8 cellular contexts compared by ENCODE assay signal in genomic region chr1:35030338-35031102, GRCh38. TPM values are rescaled to one million over a fixed set of nuclear protein-coding genes. Genes with fewer than 3 reads are reported as not detected.
DNase-seq lines count a peak whose midpoint lies in the region; ATAC-seq, FAIRE-seq and TF ChIP-seq lines count a peak whose summit lies in the region.

No MANE protein-coding gene starts in this region.

- ATAC-seq in HG03135 (IDR thresholded peaks at IDR 0.05; ENCODE audit: unreplicated experiment) (peak; percentile 12), GM18519 (IDR thresholded peaks at IDR 0.05; ENCODE audit: low FRiP score, unreplicated experiment) (no peak)
- no peak for ATAC-seq in activated naive CD8-positive, alpha-beta T cell treated with anti-CD3 and anti-CD28 coated beads, Interleukin-2, amount 10 ng/mL, durations not matched to agents 7 days and 5 days (ENCODE audit: low read depth)

- H3K4me1 Mint-ChIP-seq in activated naive CD8-positive, alpha-beta T cell treated with anti-CD3 and anti-CD28 coated beads, Interleukin-2, amount 10 ng/mL, durations not matched to agents 7 days and 5 days, result peaks cover 17% of the 10 kb centered on the region

- H3K27me3 ChIP-seq in ACC112 (ENCODE audit: insufficient read depth, low read length) (no peaks in the 10 kb centered on the region), keratinocyte (ENCODE audit: control insufficient read depth, extremely low read depth, insufficient read depth, low read length) (no peaks in the 10 kb centered on the region)

- no peak for FAIRE-seq in keratinocyte (lab: Jason Lieb, UNC)

- H2AFZ ChIP-seq in ACC112 (ENCODE audit: low read length, unreplicated experiment), result peak overlapping the region; percentile 79
- peak overlapping the region; percentile 99 for H2AFZ ChIP-seq in keratinocyte (ENCODE audit: control insufficient read depth, low read length)

- H3K9me3 Mint-ChIP-seq in activated naive CD8-positive, alpha-beta T cell treated with anti-CD3 and anti-CD28 coated beads, Interleukin-2, amount 10 ng/mL, durations not matched to agents 7 days and 5 days, result peaks cover 5% of the 10 kb centered on the region

- H3K9me3 ChIP-seq in keratinocyte (ENCODE audit: control insufficient read depth, low read depth, low read length), result no peaks in the 10 kb centered on the region

- DNase-seq in activated naive CD8-positive, alpha-beta T cell treated with anti-CD3 and anti-CD28 coated beads, Interleukin-2, amount 10 ng/mL, durations not matched to agents 7 days and 5 days, result no peak
- DNase-seq in keratinocyte (ENCODE audit: low read depth, low spot score) (no peak), substantia nigra (lab: John Stamatoyannopoulos, UW) (no peak), GM19238 (ENCODE audit: insufficient read length, low spot score) (no peak), NCI-H146 treated with DMSO at 0.1 percent for 48 hours (lab: John Stamatoyannopoulos, UW; ENCODE audit: unreplicated experiment) (no peak)

- dilution Hi-C loops in keratinocyte (cut with MboI; ENCODE audit: extremely low pct_ligation_motif_present, low sequenced_read_pairs), result no loop called here

- H3K27ac Mint-ChIP-seq in activated naive CD8-positive, alpha-beta T cell treated with anti-CD3 and anti-CD28 coated beads, Interleukin-2, amount 10 ng/mL, durations not matched to agents 7 days and 5 days, result peak overlapping the region; percentile 90

- H3K79me2 ChIP-seq in ACC112 (ENCODE audit: control insufficient read depth, insufficient read depth, low read length, unreplicated experiment) (peaks cover 29% of the 10 kb centered on the region), keratinocyte (ENCODE audit: control insufficient read depth, insufficient read depth, low read length) (peaks cover 12% of the 10 kb centered on the region)

- H3K4me1 ChIP-seq in ACC112 (ENCODE audit: control insufficient read depth, insufficient read depth, low read length, unreplicated experiment) (peaks cover 9% of the 10 kb centered on the region), keratinocyte (ENCODE audit: control insufficient read depth, extremely low read depth, insufficient read depth, low read length) (peaks cover 6% of the 10 kb centered on the region)

- peaks cover 27% of the 10 kb centered on the region for H3K36me3 Mint-ChIP-seq in activated naive CD8-positive, alpha-beta T cell treated with anti-CD3 and anti-CD28 coated beads, Interleukin-2, amount 10 ng/mL, durations not matched to agents 7 days and 5 days

- peak overlapping the region; percentile 85 for H3K27ac ChIP-seq in ACC112 (ENCODE audit: low read depth, low read length)
- H3K27ac ChIP-seq in keratinocyte (ENCODE audit: control insufficient read depth, insufficient read depth, low read length), result peak overlapping the region; percentile 98
- H3K27ac ChIP-seq in substantia nigra (ENCODE audit: low read depth, low read length, poor library complexity, severe bottlenecking), result peak overlapping the region; percentile 95

- no peaks in the 10 kb centered on the region for H4K20me1 ChIP-seq in keratinocyte (ENCODE audit: control insufficient read depth, extremely low read depth, insufficient read depth, low read length)

- H3K27me3 Mint-ChIP-seq in activated naive CD8-positive, alpha-beta T cell treated with anti-CD3 and anti-CD28 coated beads, Interleukin-2, amount 10 ng/mL, durations not matched to agents 7 days and 5 days, result no peaks in the 10 kb centered on the region

- POLR2A ChIA-PET in activated naive CD8-positive, alpha-beta T cell treated with anti-CD3 and anti-CD28 coated beads, Interleukin-2, amount 10 ng/mL, durations not matched to agents 7 days and 5 days (lab: Charles Lee), result interaction anchor here (0.7 to 2.7 kb wide), 4 partner anchors 45 to 168 kb away, joined by 3 to 18 read pairs (median 4); partner anchors contain the start of genes SFPQ and TMEM35B

- H3K36me3 ChIP-seq in ACC112 (ENCODE audit: insufficient read depth, low read length) (0 out of 2 replicates have a peak, but pooled peaks cover 8% of the 10 kb centered on the region), keratinocyte (ENCODE audit: control insufficient read depth in 2 of 2, extremely low read depth in 1 of 2, insufficient read depth in 2 of 2, low read length in 2 of 2) (peaks cover 3% of the 10 kb centered on the region in 2 experiments)

- peak overlapping the region; percentile 99 for H3K4me3 Mint-ChIP-seq in activated naive CD8-positive, alpha-beta T cell treated with anti-CD3 and anti-CD28 coated beads, Interleukin-2, amount 10 ng/mL, durations not matched to agents 7 days and 5 days

- H3K9ac ChIP-seq in keratinocyte (ENCODE audit: control insufficient read depth, extremely low read depth, insufficient read depth, low read length), result peak overlapping the region; percentile 94

- TF ChIP-seq CTCF in keratinocyte (optimal IDR thresholded peaks at IDR 0.05 in 1 of 3, IDR thresholded peaks at IDR 0.05 in 1 of 3, conservative IDR thresholded peaks at IDR 0.05 in 1 of 3; ENCODE audit: extremely low read depth in 1 of 3, insufficient read depth in 2 of 3, low read length in 3 of 3), result no peak

- no peaks in the 10 kb centered on the region for H3K9me1 ChIP-seq in keratinocyte (ENCODE audit: control insufficient read depth, extremely low read depth, insufficient read depth, low read length)

- H3K4me2 ChIP-seq in keratinocyte (ENCODE audit: control insufficient read depth, extremely low read depth, insufficient read depth, low read depth, low read length), result peak overlapping the region; percentile 66

- H3K4me3 ChIP-seq in ACC112 (ENCODE audit: low read depth, low read length), result peak overlapping the region; percentile 94
- H3K4me3 ChIP-seq in keratinocyte (ENCODE audit: control insufficient read depth in 2 of 3, extremely low read depth in 1 of 3, insufficient read depth in 2 of 3, low read depth in 1 of 3, low read length in 3 of 3), result peak overlapping the region; percentile 73 to 99 (median 98)

RNA-seq across cellular contexts. Expression of gene ZMYM6, which starts 1.2 kb away (rescaled TPM):
- 10 to 100 TPM; 21.5 to 29.8 TPM for total RNA-seq in activated naive CD8-positive, alpha-beta T cell treated with anti-CD3 and anti-CD28 coated beads, Interleukin-2, amount 10 ng/mL, durations not matched to agents 7 days and 5 days
- 9.9 to 16.1 TPM (median 14.2 TPM) in 3 replicates for polyA plus RNA-seq in keratinocyte
- 8.0 TPM for polyA plus RNA-seq in keratinocyte (2011; ENCODE audit: low read depth)
- 5.8 and 12.4 TPM in 2 replicates for polyA plus RNA-seq in keratinocyte (2011; cell fraction: cytosol; rRNA removed)
- polyA plus RNA-seq in keratinocyte (2011; cell fraction: nucleus; rRNA removed), result 29.8 and 33.6 TPM in 2 replicates
- 7.9 and 8.0 TPM in 2 replicates for polyA plus RNA-seq in keratinocyte (2012; ENCODE audit: low replicate concordance)
- polyA minus RNA-seq in keratinocyte, result 13.9 to 17.0 TPM (median 14.0 TPM) in 3 replicates
- polyA minus RNA-seq in keratinocyte (2011; cell fraction: cytosol; rRNA and poly(A)+ RNA removed), result 12.7 TPM
- 18.8 and 25.3 TPM in 2 replicates for polyA minus RNA-seq in keratinocyte (2011; cell fraction: nucleus; rRNA and poly(A)+ RNA removed)

RNA-seq across cellular contexts. Expression of gene TMEM35B, which starts 45.4 kb away (rescaled TPM):
- total RNA-seq in activated naive CD8-positive, alpha-beta T cell treated with anti-CD3 and anti-CD28 coated beads, Interleukin-2, amount 10 ng/mL, durations not matched to agents 7 days and 5 days, result 10 to 100 TPM; 38.0 to 39.9 TPM
- polyA plus RNA-seq in keratinocyte, result 22.8 to 33.4 TPM (median 26.4 TPM) in 3 replicates
- not detected for polyA plus RNA-seq in keratinocyte (2011; ENCODE audit: low read depth)
- 18.6 and 31.5 TPM in 2 replicates for polyA plus RNA-seq in keratinocyte (2011; cell fraction: cytosol; rRNA removed)
- 25.2 TPM in 2 replicates for polyA plus RNA-seq in keratinocyte (2011; cell fraction: nucleus; rRNA removed)
- polyA plus RNA-seq in keratinocyte (2012; ENCODE audit: low replicate concordance), result 5.2 and 29.0 TPM in 2 replicates
- 14.6 to 16.8 TPM (median 15.2 TPM) in 3 replicates for polyA minus RNA-seq in keratinocyte
- polyA minus RNA-seq in keratinocyte (2011; cell fraction: cytosol; rRNA and poly(A)+ RNA removed), result 13.0 TPM
- 7.5 and 8.8 TPM in 2 replicates for polyA minus RNA-seq in keratinocyte (2011; cell fraction: nucleus; rRNA and poly(A)+ RNA removed)

RNA-seq across cellular contexts. Expression of gene ZMYM1, which starts 48.7 kb away (rescaled TPM):
- total RNA-seq in activated naive CD8-positive, alpha-beta T cell treated with anti-CD3 and anti-CD28 coated beads, Interleukin-2, amount 10 ng/mL, durations not matched to agents 7 days and 5 days, result 10 to 100 TPM; 21.3 to 25.9 TPM
- polyA plus RNA-seq in keratinocyte, result 12.0 to 21.2 TPM (median 19.4 TPM) in 3 replicates
- 5.8 TPM for polyA plus RNA-seq in keratinocyte (2011; ENCODE audit: low read depth)
- polyA plus RNA-seq in keratinocyte (2011; cell fraction: cytosol; rRNA removed), result 5.3 and 14.4 TPM in 2 replicates
- 28.8 and 31.5 TPM in 2 replicates for polyA plus RNA-seq in keratinocyte (2011; cell fraction: nucleus; rRNA removed)
- 6.3 and 9.5 TPM in 2 replicates for polyA plus RNA-seq in keratinocyte (2012; ENCODE audit: low replicate concordance)
- polyA minus RNA-seq in keratinocyte, result 9.9 to 65.0 TPM (median 54.6 TPM) in 3 replicates
- polyA minus RNA-seq in keratinocyte (2011; cell fraction: cytosol; rRNA and poly(A)+ RNA removed), result 15.7 TPM
- 34.9 and 60.3 TPM in 2 replicates for polyA minus RNA-seq in keratinocyte (2011; cell fraction: nucleus; rRNA and poly(A)+ RNA removed)
